Comparison of ENCODE assay signal across 1 cellular context in the genomic region with DNA sequence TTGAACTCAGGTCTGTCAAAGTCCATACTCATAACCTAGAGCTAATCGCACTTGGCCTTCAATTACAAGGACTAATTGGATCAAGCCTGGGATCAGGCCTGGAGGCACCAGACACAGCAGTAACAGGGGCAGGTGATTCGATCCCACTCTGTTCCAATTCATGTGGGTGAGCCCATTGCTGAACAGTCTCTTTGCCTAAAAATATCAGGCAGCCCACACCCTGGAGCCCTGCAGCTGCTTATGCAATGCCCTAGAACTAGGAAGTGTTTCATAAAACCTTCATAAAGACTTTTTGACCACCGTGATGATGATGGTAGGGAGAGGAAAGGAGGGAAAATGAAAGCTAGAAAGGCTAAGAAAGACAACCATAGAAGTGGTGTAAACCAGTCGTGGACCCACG.
TF ChIP-seq lines count a peak whose summit lies in the region.

No MANE protein-coding gene starts in this region.

TF ChIP-seq in IMR-90, 13 proteins besides CTCF, POLR2A, EP300 and RAD21 (continued from another document):
- TF ChIP-seq CHD1 (IDR thresholded peaks at IDR 0.05; ENCODE audit: low read depth, low read length) (no peak), SMC3 (IDR thresholded peaks at IDR 0.05; ENCODE audit: low read depth, low read length) (no peak), MXI1 (IDR thresholded peaks at IDR 0.05; ENCODE audit: borderline replicate concordance, low read depth, low read length) (no peak), FOS (IDR thresholded peaks at IDR 0.05; ENCODE audit: low read depth, low read length) (no peak), MAZ (IDR thresholded peaks at IDR 0.05; ENCODE audit: borderline replicate concordance, low read depth, low read length) (no peak), BHLHE40 (IDR thresholded peaks at IDR 0.05; ENCODE audit: low read depth, low read length) (no peak), MAFK (IDR thresholded peaks at IDR 0.05; ENCODE audit: low read depth, low read length) (no peak)
- TF ChIP-seq, protein P1, sequence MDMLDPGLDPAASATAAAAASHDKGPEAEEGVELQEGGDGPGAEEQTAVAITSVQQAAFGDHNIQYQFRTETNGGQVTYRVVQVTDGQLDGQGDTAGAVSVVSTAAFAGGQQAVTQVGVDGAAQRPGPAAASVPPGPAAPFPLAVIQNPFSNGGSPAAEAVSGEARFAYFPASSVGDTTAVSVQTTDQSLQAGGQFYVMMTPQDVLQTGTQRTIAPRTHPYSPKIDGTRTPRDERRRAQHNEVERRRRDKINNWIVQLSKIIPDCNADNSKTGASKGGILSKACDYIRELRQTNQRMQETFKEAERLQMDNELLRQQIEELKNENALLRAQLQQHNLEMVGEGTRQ (IDR thresholded peaks at IDR 0.05; ENCODE audit: low read depth, low read length) = no peak
- TF ChIP-seq, protein P2, sequence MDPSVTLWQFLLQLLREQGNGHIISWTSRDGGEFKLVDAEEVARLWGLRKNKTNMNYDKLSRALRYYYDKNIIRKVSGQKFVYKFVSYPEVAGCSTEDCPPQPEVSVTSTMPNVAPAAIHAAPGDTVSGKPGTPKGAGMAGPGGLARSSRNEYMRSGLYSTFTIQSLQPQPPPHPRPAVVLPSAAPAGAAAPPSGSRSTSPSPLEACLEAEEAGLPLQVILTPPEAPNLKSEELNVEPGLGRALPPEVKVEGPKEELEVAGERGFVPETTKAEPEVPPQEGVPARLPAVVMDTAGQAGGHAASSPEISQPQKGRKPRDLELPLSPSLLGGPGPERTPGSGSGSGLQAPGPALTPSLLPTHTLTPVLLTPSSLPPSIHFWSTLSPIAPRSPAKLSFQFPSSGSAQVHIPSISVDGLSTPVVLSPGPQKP (IDR thresholded peaks at IDR 0.05; ENCODE audit: borderline replicate concordance, low read depth, low read length) = no peak
